Comparison of ENCODE assay signal across 8 cellular contexts in genomic region chr14:31206536-31207286, GRCh38. TPM values are rescaled to one million over a fixed set of nuclear protein-coding genes. Genes with fewer than 3 reads are reported as not detected.
A peak's percentile ranks its signal among the peaks of the same experiment; 100 is the strongest.
DNase-seq lines count a peak whose midpoint lies in the region; ATAC-seq and TF ChIP-seq lines count a peak whose summit lies in the region.

No MANE protein-coding gene starts in this region.

- H3K27ac ChIP-seq in KOPT-K1 (ENCODE audit: low read depth, low read length, poor library complexity, severe bottlenecking) (peak overlapping the region; percentile 92), ectodermal cell (ENCODE audit: insufficient read depth, low read depth, low read length, poor library complexity, severe bottlenecking) (peak overlapping the region; percentile 89)

- H3K27me3 ChIP-seq in ectodermal cell (ENCODE audit: control insufficient read depth, insufficient read depth, low read length, poor library complexity, severe bottlenecking), result no peaks in the 10 kb centered on the region

- peak overlapping the region; percentile 97 for H3K9ac ChIP-seq in ES-I3 (ENCODE audit: low read depth, low read length)

- no peaks in the 10 kb centered on the region; the same call in 1 of the 2 replicates for H3K36me3 ChIP-seq in ES-I3 (ENCODE audit: insufficient read depth, low read length)
- H3K36me3 ChIP-seq in KOPT-K1 (ENCODE audit: insufficient read depth, low read length), result peaks cover 25% of the 10 kb centered on the region
- H3K36me3 ChIP-seq in ectodermal cell (ENCODE audit: control insufficient read depth, insufficient read depth, low read length), result peaks cover 4% of the 10 kb centered on the region

- WGBS in ectodermal cell, 2 experiments, result 0% methylated on average over 54 of the region's 55 CpGs

- peak; percentile 32 to 37 for DNase-seq in activated CD4-positive, alpha-beta T cell treated with anti-CD3 and anti-CD28 coated beads, Interleukin-2, amount 50 U/mL, for 24 hours (ENCODE audit: low read depth in 1 of 2, low spot score in 1 of 2)
- DNase-seq in mesothelial cell of epicardium (ENCODE audit: low spot score in 2 of 2, unreplicated experiment in 2 of 2) (peak; percentile 31 to 64), GDM1 (lab: John Stamatoyannopoulos, UW) (no peak)
- peak; percentile 77 for DNase-seq in stimulated activated CD8-positive, alpha-beta memory T cell treated with anti-CD3 and anti-CD28 coated beads, Interleukin-4, amount 100 ng/mL, for 48 hours

- H3K4me3 Mint-ChIP-seq in mesothelial cell of epicardium, result peak overlapping the region; percentile 85

- peak overlapping the region; percentile 74 for H3K4me3 ChIP-seq in ectodermal cell (ENCODE audit: insufficient read depth, low read depth, low read length)

- TF ChIP-seq CTCF in mesothelial cell of epicardium (IDR thresholded peaks at IDR 0.05; ENCODE audit: unreplicated experiment), result no peak

- no peaks in the 10 kb centered on the region for H3K27me3 Mint-ChIP-seq in mesothelial cell of epicardium (ENCODE audit: low read depth)

- H3K9me3 ChIP-seq in ES-I3 (ENCODE audit: control insufficient read depth, insufficient read depth, low read length) (no peaks in the 10 kb centered on the region), KOPT-K1 (ENCODE audit: insufficient read depth, low read length, poor library complexity, severe bottlenecking) (no peaks in the 10 kb centered on the region), ectodermal cell (ENCODE audit: control insufficient read depth, low read length) (no peaks in the 10 kb centered on the region)

- H3K4me1 Mint-ChIP-seq in mesothelial cell of epicardium, result peaks cover 32% of the 10 kb centered on the region

- peak overlapping the region; percentile 80 for H3K27ac Mint-ChIP-seq in mesothelial cell of epicardium

- 0 out of 2 replicates have a peak, but pooled peaks cover 4% of the 10 kb centered on the region for H3K4me1 ChIP-seq in ES-I3 (ENCODE audit: insufficient read depth, low read length)
- peaks cover 5% of the 10 kb centered on the region for H3K4me1 ChIP-seq in ectodermal cell (ENCODE audit: control insufficient read depth, insufficient read depth, low read length)

- H3K36me3 Mint-ChIP-seq in mesothelial cell of epicardium, result peaks cover 19% of the 10 kb centered on the region

- ATAC-seq in GM21576 (IDR thresholded peaks at IDR 0.05; ENCODE audit: unreplicated experiment), result peak; percentile 17

- H3K9me3 Mint-ChIP-seq in mesothelial cell of epicardium, result no peaks in the 10 kb centered on the region

RNA-seq across cellular contexts. Expression of gene HECTD1, which starts 0.9 kb away (rescaled TPM):
- 96.5 TPM for polyA plus RNA-seq in ectodermal cell (2013, experiment 1 of 4)
- polyA plus RNA-seq in ectodermal cell (2013, experiment 2 of 4), result 108 TPM
- 71.1 TPM for polyA plus RNA-seq in ectodermal cell (2013, experiment 3 of 4)
- 77.1 TPM for polyA plus RNA-seq in ectodermal cell (2013, experiment 4 of 4)
- total RNA-seq in mesothelial cell of epicardium, result 177 to 195 TPM (median 184 TPM) in 3 replicates
